ENCODE assay signal across 1 cellular context in the genomic region with DNA sequence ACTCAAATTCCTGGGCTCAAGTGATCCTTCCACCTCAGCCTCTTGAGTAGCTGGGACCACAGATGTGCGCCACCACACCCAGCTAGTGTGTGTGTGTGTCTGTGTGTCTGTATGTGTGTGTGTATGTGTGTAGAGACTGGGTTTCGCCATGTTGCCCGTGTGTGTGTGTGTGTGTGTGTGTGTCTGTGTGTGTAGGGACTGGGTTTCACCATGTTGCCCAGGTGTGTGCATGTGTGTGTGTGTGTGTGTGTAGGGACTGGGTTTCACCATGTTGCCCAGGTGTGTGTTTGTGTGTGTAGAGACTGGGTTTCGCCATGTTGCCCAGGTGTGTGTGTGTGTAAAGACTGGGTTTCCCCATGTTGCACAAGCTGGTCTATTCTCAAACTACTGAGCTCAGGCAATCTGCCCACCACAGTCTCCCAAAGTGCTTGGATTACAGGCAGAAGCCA.
TF ChIP-seq lines count a peak whose summit lies in the region.

No MANE protein-coding gene starts in this region.

TF ChIP-seq in SK-N-SH, 30 proteins besides CTCF, POLR2A, EP300 and RAD21 (continued from another document):
- TF ChIP-seq, protein P1, sequence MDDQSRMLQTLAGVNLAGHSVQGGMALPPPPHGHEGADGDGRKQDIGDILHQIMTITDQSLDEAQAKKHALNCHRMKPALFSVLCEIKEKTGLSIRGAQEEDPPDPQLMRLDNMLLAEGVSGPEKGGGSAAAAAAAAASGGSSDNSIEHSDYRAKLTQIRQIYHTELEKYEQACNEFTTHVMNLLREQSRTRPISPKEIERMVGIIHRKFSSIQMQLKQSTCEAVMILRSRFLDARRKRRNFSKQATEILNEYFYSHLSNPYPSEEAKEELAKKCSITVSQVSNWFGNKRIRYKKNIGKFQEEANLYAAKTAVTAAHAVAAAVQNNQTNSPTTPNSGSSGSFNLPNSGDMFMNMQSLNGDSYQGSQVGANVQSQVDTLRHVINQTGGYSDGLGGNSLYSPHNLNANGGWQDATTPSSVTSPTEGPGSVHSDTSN (IDR thresholded peaks at IDR 0.05): no peak
